Comparison of ENCODE assay signal across 26 cellular contexts in the genomic region with DNA sequence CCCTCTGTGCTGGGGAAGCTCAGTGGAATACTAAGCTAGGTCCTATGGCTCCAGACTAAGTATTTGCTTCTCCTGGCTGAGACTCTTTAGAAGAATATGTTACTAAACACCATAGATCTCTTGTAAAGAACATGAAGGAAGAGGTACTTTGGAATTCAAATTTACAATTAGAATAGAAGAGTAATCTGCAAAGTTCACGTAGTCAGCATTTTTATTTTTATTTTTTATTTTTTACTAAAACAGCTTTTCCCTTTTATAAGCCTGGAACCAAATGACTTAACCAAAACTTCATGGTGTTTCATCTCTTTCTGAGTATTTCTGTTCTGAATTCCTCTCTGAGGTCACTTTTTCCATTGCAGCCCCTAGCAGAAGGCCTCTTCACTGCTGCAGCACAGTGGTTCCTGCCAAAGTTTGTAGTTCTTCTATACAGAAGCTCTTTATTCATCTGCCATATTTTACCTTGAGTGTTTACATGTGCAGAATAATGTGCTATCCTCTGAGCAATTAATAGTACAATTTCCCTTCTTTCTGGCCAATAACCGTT. TPM values are rescaled to one million over a fixed set of nuclear protein-coding genes. Genes with fewer than 3 reads are reported as not detected.
DNase-seq lines count a peak whose midpoint lies in the region; ATAC-seq and TF ChIP-seq lines count a peak whose summit lies in the region.
"Had no signal": no experiment of that assay in that cellular context is flagged by ENCODE, and none has a peak within 500 bp of the region (broad histone marks: within the 10 kb centered on the region; RNA-seq: fewer than 3 reads in every experiment).

No MANE protein-coding gene starts in this region.

- POLR2A ChIA-PET in activated CD8-positive, alpha-beta T cell treated with anti-CD3 and anti-CD28 coated beads for 36 hours (lab: Charles Lee), result no interaction called here
- POLR2A ChIA-PET in activated CD8-positive, alpha-beta T cell treated with anti-CD3 and anti-CD28 coated beads, Interleukin-2, amount 10 ng/mL, durations not matched to agents 7 days and 5 days (lab: Charles Lee), result no interaction called here
- POLR2A ChIA-PET in MCF 10A (lab: Yijun Ruan, JAX), result interaction anchor here (0.9 kb wide), 1 partner anchor 615 kb away, joined by 3 read pairs; no protein-coding TSS in a partner anchor

- no peak overlapping the region for H3K27ac ChIP-seq in fibroblast of lung (ENCODE audit: insufficient read depth, low read length)
- H3K27ac ChIP-seq: GM23248 had no signal

- H3K4me3 ChIP-seq in fibroblast of lung (replicated peaks in 1 of 4; ENCODE audit: control extremely low read depth in 1 of 4, insufficient read depth in 1 of 4, low read depth in 3 of 4, low read length in 4 of 4) (no peak overlapping the region), retinal pigment epithelial cell (ENCODE audit: low read length) (no peak overlapping the region)
- H3K4me3 ChIP-seq: GM23248, MG63, testis had no signal

- H3K9me3 Mint-ChIP-seq in activated CD8-positive, alpha-beta T cell treated with anti-CD3 and anti-CD28 coated beads for 36 hours, result peaks cover 2% of the 10 kb centered on the region
- no peaks in the 10 kb centered on the region for H3K9me3 Mint-ChIP-seq in activated CD8-positive, alpha-beta T cell treated with anti-CD3 and anti-CD28 coated beads, Interleukin-2, amount 10 ng/mL, durations not matched to agents 7 days and 5 days (ENCODE audit: insufficient read depth)
- H3K9me3 Mint-ChIP-seq in activated naive CD8-positive, alpha-beta T cell treated with anti-CD3 and anti-CD28 coated beads for 36 hours, result peaks cover 3% of the 10 kb centered on the region
- no peaks in the 10 kb centered on the region for H3K9me3 Mint-ChIP-seq in MCF 10A (ENCODE audit: unreplicated experiment)
- H3K9me3 Mint-ChIP-seq: activated T-helper 17 cell treated with anti-CD3 and anti-CD28 coated beads, Interleukin-2, amount 50 U/mL, for 72 hours; stimulated activated memory B cell treated with anti-CD40 and anti-IgM and Interleukin-4, amounts not matched to agents 10 μg/mL and 1 μg/mL and 100 μg/mL, for 72 hours had no signal

- peak overlapping the region; percentile 61 for H3K27ac Mint-ChIP-seq in activated CD8-positive, alpha-beta T cell treated with anti-CD3 and anti-CD28 coated beads for 36 hours
- H3K27ac Mint-ChIP-seq in activated CD8-positive, alpha-beta T cell treated with anti-CD3 and anti-CD28 coated beads, Interleukin-2, amount 10 ng/mL, durations not matched to agents 7 days and 5 days, result no peak overlapping the region
- H3K27ac Mint-ChIP-seq in activated naive CD8-positive, alpha-beta T cell treated with anti-CD3 and anti-CD28 coated beads for 36 hours, result peak overlapping the region; percentile 29
- H3K27ac Mint-ChIP-seq in MCF 10A (ENCODE audit: low read depth, unreplicated experiment), result no peak overlapping the region
- H3K27ac Mint-ChIP-seq: activated naive CD4-positive, alpha-beta T cell treated with anti-CD3 and anti-CD28 coated beads, Interleukin-2, amount 50 U/mL, for 72 hours; activated T-helper 17 cell treated with anti-CD3 and anti-CD28 coated beads, Interleukin-2, amount 50 U/mL, for 72 hours; stimulated activated memory B cell treated with anti-CD40 and anti-IgM and Interleukin-4, amounts not matched to agents 10 μg/mL and 1 μg/mL and 100 μg/mL, for 72 hours had no signal

- H3K27me3 Mint-ChIP-seq in activated CD8-positive, alpha-beta T cell treated with anti-CD3 and anti-CD28 coated beads for 36 hours, result no peaks in the 10 kb centered on the region
- no peaks in the 10 kb centered on the region for H3K27me3 Mint-ChIP-seq in activated CD8-positive, alpha-beta T cell treated with anti-CD3 and anti-CD28 coated beads, Interleukin-2, amount 10 ng/mL, durations not matched to agents 7 days and 5 days (ENCODE audit: low read depth)
- H3K27me3 Mint-ChIP-seq in activated naive CD8-positive, alpha-beta T cell treated with anti-CD3 and anti-CD28 coated beads for 36 hours, result no peaks in the 10 kb centered on the region
- H3K27me3 Mint-ChIP-seq in MCF 10A (ENCODE audit: insufficient read depth, unreplicated experiment), result no peaks in the 10 kb centered on the region
- H3K27me3 Mint-ChIP-seq: activated T-helper 17 cell treated with anti-CD3 and anti-CD28 coated beads, Interleukin-2, amount 50 U/mL, for 72 hours; stimulated activated memory B cell treated with anti-CD40 and anti-IgM and Interleukin-4, amounts not matched to agents 10 μg/mL and 1 μg/mL and 100 μg/mL, for 72 hours had no signal

- CTCF ChIA-PET in activated CD8-positive, alpha-beta T cell treated with anti-CD3 and anti-CD28 coated beads for 36 hours (lab: Charles Lee), result interaction anchor here (0.7 to 1.6 kb wide), 3 partner anchors 15 to 585 kb away, joined by 3 to 6 read pairs (median 3); no protein-coding TSS in a partner anchor
- CTCF ChIA-PET in activated CD8-positive, alpha-beta T cell treated with anti-CD3 and anti-CD28 coated beads, Interleukin-2, amount 10 ng/mL, durations not matched to agents 7 days and 5 days (lab: Charles Lee), result no interaction called here
- CTCF ChIA-PET in MCF 10A (lab: Yijun Ruan, JAX), result interaction anchor here (0.9 to 11.2 kb wide), 7 partner anchors 9 to 613 kb away, joined by 3 to 122 read pairs (median 3); a partner anchor contains a TSS

- no peaks in the 10 kb centered on the region for H3K9me3 ChIP-seq in fibroblast of lung (ENCODE audit: control insufficient read depth, insufficient read depth, low read depth, low read length)
- H3K9me3 ChIP-seq: testis had no signal

- no peaks in the 10 kb centered on the region for H4K20me1 ChIP-seq in fibroblast of lung (ENCODE audit: control insufficient read depth, extremely low read depth, insufficient read depth, low read length)

- H3K27me3 ChIP-seq in fibroblast of lung (ENCODE audit: control insufficient read depth, insufficient read depth, low read length), result no peaks in the 10 kb centered on the region
- H3K27me3 ChIP-seq: MG63, testis had no signal

- no peak overlapping the region for H3K4me2 ChIP-seq in fibroblast of lung (ENCODE audit: extremely low read depth, insufficient read depth, low read length)

- H3K4me3 Mint-ChIP-seq in activated CD8-positive, alpha-beta T cell treated with anti-CD3 and anti-CD28 coated beads for 36 hours, result no peak overlapping the region
- H3K4me3 Mint-ChIP-seq in activated CD8-positive, alpha-beta T cell treated with anti-CD3 and anti-CD28 coated beads, Interleukin-2, amount 10 ng/mL, durations not matched to agents 7 days and 5 days, result no peak overlapping the region
- H3K4me3 Mint-ChIP-seq in activated naive CD8-positive, alpha-beta T cell treated with anti-CD3 and anti-CD28 coated beads for 36 hours, result no peak overlapping the region
- no peak overlapping the region for H3K4me3 Mint-ChIP-seq in MCF 10A (ENCODE audit: unreplicated experiment)
- H3K4me3 Mint-ChIP-seq: activated T-helper 17 cell treated with anti-CD3 and anti-CD28 coated beads, Interleukin-2, amount 50 U/mL, for 72 hours; stimulated activated memory B cell treated with anti-CD40 and anti-IgM and Interleukin-4, amounts not matched to agents 10 μg/mL and 1 μg/mL and 100 μg/mL, for 72 hours had no signal

- DNase-seq in activated CD8-positive, alpha-beta T cell treated with anti-CD3 and anti-CD28 coated beads for 36 hours, result peak; percentile 28
- no peak for DNase-seq in activated CD8-positive, alpha-beta T cell treated with anti-CD3 and anti-CD28 coated beads, Interleukin-2, amount 10 ng/mL, durations not matched to agents 7 days and 5 days
- peak; percentile 11 for DNase-seq in activated naive CD8-positive, alpha-beta T cell treated with anti-CD3 and anti-CD28 coated beads for 36 hours
- peak; percentile 21 to 22 for DNase-seq in fibroblast of lung (ENCODE audit: low read depth in 2 of 2)
- DNase-seq in retinal pigment epithelial cell (ENCODE audit: low read depth), result peak; percentile 26
- no peak for DNase-seq in MCF 10A (ENCODE audit: unreplicated experiment)
- DNase-seq in iPS-NIHi11 (ENCODE audit: low spot score), result no peak
- DNase-seq in left lobe of liver (ENCODE audit: low spot score), result no peak
- DNase-seq: ACHN; activated CD4-positive, CD25-positive, alpha-beta regulatory T cell treated with anti-CD3 and anti-CD28 coated beads, Interleukin-2, amount 50 U/mL, for 72 hours; effector CD8-positive, alpha-beta T cell; erythroblast; GF-D8; GM23248; kidney glomerular epithelial cell; mammary epithelial cell; MG63; NCI-H1436 treated with DMSO at 0.1 percent for 48 hours; NCI-H510A treated with DMSO at 0.1 percent for 48 hours; stimulated activated CD4-positive, alpha-beta T cell treated with anti-CD3 and anti-CD28 coated beads, Interleukin-2, amount 100 ng/mL, for 48 hours; T-helper 1 cell; testis had no signal

- no peak overlapping the region for H3K9ac ChIP-seq in fibroblast of lung (ENCODE audit: insufficient read depth, low read length)
- H3K9ac ChIP-seq: GM23248 had no signal

- no peaks in the 10 kb centered on the region for H3K79me2 ChIP-seq in fibroblast of lung (ENCODE audit: control insufficient read depth, insufficient read depth, low read length)

- no peak for TF ChIP-seq CTCF in activated CD8-positive, alpha-beta T cell treated with anti-CD3 and anti-CD28 coated beads for 36 hours (IDR thresholded peaks at IDR 0.05)
- TF ChIP-seq CTCF in fibroblast of lung (conservative IDR thresholded peaks at IDR 0.05 in 1 of 2, IDR thresholded peaks at IDR 0.05 in 1 of 2; ENCODE audit: low read depth in 1 of 2, low read length in 2 of 2) (no peak), retinal pigment epithelial cell (conservative IDR thresholded peaks at IDR 0.05; ENCODE audit: low read depth, low read length) (no peak), MCF 10A (IDR thresholded peaks at IDR 0.05; ENCODE audit: unreplicated experiment) (no peak)

- no peak overlapping the region for H2AFZ ChIP-seq in fibroblast of lung (ENCODE audit: low read length)
- H2AFZ ChIP-seq: GM23248 had no signal

- ATAC-seq in activated CD8-positive, alpha-beta T cell treated with anti-CD3 and anti-CD28 coated beads for 36 hours, result peak; percentile 61
- ATAC-seq in activated CD8-positive, alpha-beta T cell treated with anti-CD3 and anti-CD28 coated beads, Interleukin-2, amount 10 ng/mL, durations not matched to agents 7 days and 5 days, result no peak
- ATAC-seq in left lobe of liver, result no peak
- ATAC-seq: activated T-helper 17 cell treated with anti-CD3 and anti-CD28 coated beads, Interleukin-2, amount 50 U/mL, for 72 hours; Panc1; stimulated activated memory B cell treated with anti-CD40 and anti-IgM and Interleukin-4, amounts not matched to agents 10 μg/mL and 1 μg/mL and 100 μg/mL, for 72 hours had no signal

- intact Hi-C loops in activated CD8-positive, alpha-beta T cell treated with anti-CD3 and anti-CD28 coated beads for 36 hours (cut with micrococcal nuclease), result no loop called here
- intact Hi-C loops in MCF 10A (cut with micrococcal nuclease), result no loop called here

- H3K36me3 Mint-ChIP-seq in activated CD8-positive, alpha-beta T cell treated with anti-CD3 and anti-CD28 coated beads for 36 hours (ENCODE audit: low read depth), result peaks cover 11% of the 10 kb centered on the region
- H3K36me3 Mint-ChIP-seq in activated CD8-positive, alpha-beta T cell treated with anti-CD3 and anti-CD28 coated beads, Interleukin-2, amount 10 ng/mL, durations not matched to agents 7 days and 5 days (ENCODE audit: low read depth), result peaks cover 3% of the 10 kb centered on the region
- peaks cover 8% of the 10 kb centered on the region for H3K36me3 Mint-ChIP-seq in activated naive CD8-positive, alpha-beta T cell treated with anti-CD3 and anti-CD28 coated beads for 36 hours
- no peaks in the 10 kb centered on the region for H3K36me3 Mint-ChIP-seq in MCF 10A (ENCODE audit: insufficient read depth, unreplicated experiment)

- no peaks in the 10 kb centered on the region for H3K4me1 ChIP-seq in fibroblast of lung (ENCODE audit: control insufficient read depth, extremely low read depth, insufficient read depth, low read length)
- H3K4me1 ChIP-seq: testis had no signal

- peaks cover 23% of the 10 kb centered on the region for H3K4me1 Mint-ChIP-seq in activated CD8-positive, alpha-beta T cell treated with anti-CD3 and anti-CD28 coated beads for 36 hours (ENCODE audit: low read depth)
- peaks cover 3% of the 10 kb centered on the region for H3K4me1 Mint-ChIP-seq in activated CD8-positive, alpha-beta T cell treated with anti-CD3 and anti-CD28 coated beads, Interleukin-2, amount 10 ng/mL, durations not matched to agents 7 days and 5 days (ENCODE audit: low read depth)
- H3K4me1 Mint-ChIP-seq in activated naive CD8-positive, alpha-beta T cell treated with anti-CD3 and anti-CD28 coated beads for 36 hours, result peaks cover 25% of the 10 kb centered on the region
- no peaks in the 10 kb centered on the region for H3K4me1 Mint-ChIP-seq in MCF 10A (ENCODE audit: insufficient read depth, unreplicated experiment)
- H3K4me1 Mint-ChIP-seq: activated T-helper 17 cell treated with anti-CD3 and anti-CD28 coated beads, Interleukin-2, amount 50 U/mL, for 72 hours; stimulated activated memory B cell treated with anti-CD40 and anti-IgM and Interleukin-4, amounts not matched to agents 10 μg/mL and 1 μg/mL and 100 μg/mL, for 72 hours had no signal

- BruUV-seq in MCF 10A (replicated peaks; lab: Mats Ljungman, UMichigan), result no TSS peak

- no peaks in the 10 kb centered on the region for H3K36me3 ChIP-seq in fibroblast of lung (ENCODE audit: control insufficient read depth, insufficient read depth, low read length)

RNA-seq across cellular contexts. Expression of a gene that starts 27.1 kb away (rescaled TPM):
- 10 to 100 TPM; 48.2 to 49.1 TPM for total RNA-seq in activated CD8-positive, alpha-beta T cell treated with anti-CD3 and anti-CD28 coated beads for 36 hours
- total RNA-seq in activated CD8-positive, alpha-beta T cell treated with anti-CD3 and anti-CD28 coated beads, Interleukin-2, amount 10 ng/mL, durations not matched to agents 7 days and 5 days, result 10 to 100 TPM; 45.1 to 48.7 TPM
- 10 to 100 TPM; 45.0 to 48.3 TPM for total RNA-seq in activated naive CD8-positive, alpha-beta T cell treated with anti-CD3 and anti-CD28 coated beads for 36 hours
- total RNA-seq in fibroblast of lung (31.6 and 53.7 TPM in 2 replicates), MCF 10A (2022) (88.7 and 97.5 TPM in 2 replicates), left lobe of liver (10.7 TPM)
- polyA plus RNA-seq in fibroblast of lung, result 54.4 and 74.2 TPM in 2 replicates
- polyA plus RNA-seq in fibroblast of lung (2012), result 40.5 and 47.1 TPM in 2 replicates
- 32.9 and 49.0 TPM in 2 replicates for polyA minus RNA-seq in fibroblast of lung (ENCODE audit: low replicate concordance)

RNA-seq across cellular contexts. Expression of a gene that starts 41.1 kb away (rescaled TPM):
- total RNA-seq in activated CD8-positive, alpha-beta T cell treated with anti-CD3 and anti-CD28 coated beads for 36 hours, result 1 to 10 TPM; 1.3 to 1.4 TPM
- total RNA-seq in activated CD8-positive, alpha-beta T cell treated with anti-CD3 and anti-CD28 coated beads, Interleukin-2, amount 10 ng/mL, durations not matched to agents 7 days and 5 days, result under 1 TPM; 0.08 to 0.10 TPM
- total RNA-seq in activated naive CD8-positive, alpha-beta T cell treated with anti-CD3 and anti-CD28 coated beads for 36 hours, result 1 to 10 TPM in 1 of 2 experiments, under 1 TPM in 1; 0.94 to 1.1 TPM
- total RNA-seq in fibroblast of lung, result 2.3 and 6.8 TPM in 2 replicates
- polyA plus RNA-seq in fibroblast of lung, result 4.3 and 5.7 TPM in 2 replicates
- polyA plus RNA-seq in fibroblast of lung (2012), result 3.7 and 4.4 TPM in 2 replicates
- polyA minus RNA-seq in fibroblast of lung (ENCODE audit: low replicate concordance), result 4.6 and 10.3 TPM in 2 replicates
- 0.26 and 0.27 TPM in 2 replicates for total RNA-seq in MCF 10A (2022)
- total RNA-seq in left lobe of liver, result 0.15 TPM

Comparison
In these comparisons a context has a peak if more than half of its experiments do, and no peak if none do; other contexts are left out.
1. DNase-seq: peak in activated CD8-positive, alpha-beta T cell treated with anti-CD3 and anti-CD28 coated beads for 36 hours (single experiment), activated naive CD8-positive, alpha-beta T cell treated with anti-CD3 and anti-CD28 coated beads for 36 hours (single experiment), fibroblast of lung (2 of 2) and retinal pigment epithelial cell (single experiment); none in activated CD8-positive, alpha-beta T cell treated with anti-CD3 and anti-CD28 coated beads, Interleukin-2, amount 10 ng/mL, durations not matched to agents 7 days and 5 days (single experiment), MCF 10A (single experiment), iPS-NIHi11 (single experiment) and left lobe of liver (single experiment).
2. H3K27ac Mint-ChIP-seq: peak in activated CD8-positive, alpha-beta T cell treated with anti-CD3 and anti-CD28 coated beads for 36 hours (single experiment) and activated naive CD8-positive, alpha-beta T cell treated with anti-CD3 and anti-CD28 coated beads for 36 hours (single experiment); none in activated CD8-positive, alpha-beta T cell treated with anti-CD3 and anti-CD28 coated beads, Interleukin-2, amount 10 ng/mL, durations not matched to agents 7 days and 5 days (single experiment) and MCF 10A (single experiment).